7 cellular contexts compared by ENCODE assay signal in the genomic region with DNA sequence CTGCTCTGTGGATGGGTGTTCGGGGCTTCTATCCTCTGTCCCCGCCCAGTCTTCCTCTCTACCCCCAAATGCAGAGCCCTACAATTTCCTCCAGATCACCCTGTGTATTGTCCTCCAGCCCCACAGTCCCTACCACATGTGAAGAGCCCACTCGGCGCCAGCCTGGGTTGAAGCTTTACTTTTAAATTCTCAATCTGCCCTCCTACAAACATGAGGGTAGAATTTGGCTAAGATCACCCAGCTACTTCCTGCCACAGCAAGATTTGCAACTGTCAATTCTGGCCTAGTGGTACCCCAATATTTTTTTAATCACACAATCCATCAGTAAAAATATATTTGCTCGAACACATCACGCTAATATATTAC. TPM values are rescaled to one million over a fixed set of nuclear protein-coding genes. Genes with fewer than 3 reads are reported as not detected.
A peak's percentile ranks its signal among the peaks of the same experiment; 100 is the strongest.
DNase-seq lines count a peak whose midpoint lies in the region; TF ChIP-seq lines count a peak whose summit lies in the region.

No MANE protein-coding gene starts in this region.

- peaks cover 35% of the 10 kb centered on the region for H3K4me1 Mint-ChIP-seq in glutamatergic neuron (ENCODE audit: low read depth, unreplicated experiment)

- TF ChIP-seq EP300 in stomach (IDR thresholded peaks at IDR 0.05) = no peak

- intact Hi-C loops in stomach (cut with DNase I; ENCODE audit: low total_unique reads) = no loop called here

- no peaks in the 10 kb centered on the region for H3K9me2 ChIP-seq in GM23248 (ENCODE audit: insufficient read depth)
- H3K9me2 ChIP-seq in SU-DHL-6 (replicated peaks; ENCODE audit: insufficient read depth, low read length) = no peaks in the 10 kb centered on the region

- H2AFZ ChIP-seq in GM23248 (peak overlapping the region; percentile 68), SU-DHL-6 (ENCODE audit: low read depth, low read length, severe bottlenecking) (no peak overlapping the region)

- peaks cover 3% of the 10 kb centered on the region for H3K9me3 Mint-ChIP-seq in glutamatergic neuron (ENCODE audit: unreplicated experiment)

- H3K79me2 ChIP-seq in GM23248 (ENCODE audit: insufficient read depth) (peaks cover 65% of the 10 kb centered on the region), SU-DHL-6 (ENCODE audit: insufficient read depth, low read length) (peaks cover 92% of the 10 kb centered on the region)

- H3K4me2 ChIP-seq in GM23248 (ENCODE audit: unreplicated experiment) (peak overlapping the region; percentile 41), SU-DHL-6 (ENCODE audit: low read depth, low read length, poor library complexity, severe bottlenecking) (peak overlapping the region; percentile 95)

- H3K27ac Mint-ChIP-seq in glutamatergic neuron (ENCODE audit: unreplicated experiment) = peak overlapping the region; percentile 95

- no peaks in the 10 kb centered on the region for H4K20me1 ChIP-seq in GM23248 (ENCODE audit: insufficient read depth)
- H4K20me1 ChIP-seq in SU-DHL-6 (ENCODE audit: low read depth, low read length) = no peaks in the 10 kb centered on the region

- H3K36me3 Mint-ChIP-seq in glutamatergic neuron (ENCODE audit: unreplicated experiment) = no peaks in the 10 kb centered on the region

- H3K9ac ChIP-seq in GM23248 (peak overlapping the region; percentile 85), SU-DHL-6 (ENCODE audit: low read length) (peak overlapping the region; percentile 62)

- H3K27ac ChIP-seq in GM23248 (peak overlapping the region; percentile 87), SU-DHL-6 (ENCODE audit: low read depth, low read length) (peak overlapping the region; percentile 98), stomach (peak overlapping the region; percentile 43 to 93 (median 88))

- no peak for TF ChIP-seq CTCF in SU-DHL-6 (IDR thresholded peaks at IDR 0.05; ENCODE audit: insufficient read depth, low read length, poor library complexity, severe bottlenecking)
- no peak for TF ChIP-seq CTCF in glutamatergic neuron (IDR thresholded peaks at IDR 0.05; ENCODE audit: partially characterized antibody, unreplicated experiment)
- no peak for TF ChIP-seq CTCF in stomach (IDR thresholded peaks at IDR 0.05)
- no peak for TF ChIP-seq CTCF in GM10266 (IDR thresholded peaks at IDR 0.05; ENCODE audit: control insufficient read depth, insufficient read depth, low read depth, missing control alignments)

- no peak for TF ChIP-seq POLR2A in stomach (IDR thresholded peaks at IDR 0.05)

- H3K4me3 ChIP-seq in GM23248 = no peak overlapping the region
- H3K4me3 ChIP-seq in SU-DHL-6 (ENCODE audit: insufficient read depth, low read length, poor library complexity, severe bottlenecking) = peak overlapping the region; percentile 41
- peak overlapping the region in 3 of 4 donors; percentile 2 to 31 (median 25) for H3K4me3 ChIP-seq in stomach

- H3K36me3 ChIP-seq in GM23248 (ENCODE audit: low read depth) (peaks cover 7% of the 10 kb centered on the region; the same call in 1 of the 2 replicates), SU-DHL-6 (ENCODE audit: low read length) (peaks cover 4% of the 10 kb centered on the region; the same call in 1 of the 2 replicates), stomach (peaks cover 19 to 33% (median 27%) of the 10 kb centered on the region in 4 donors)

- in situ Hi-C loops in GM23248 (cut with MboI) = no loop called here

- 58 to 61% methylated on average over 6 of the region's 6 CpGs for WGBS in GM23248 (ENCODE audit: low coverage in 1 of 2, low lambda C conversion rate in 2 of 2, missing lambda C conversion rate in 2 of 2), 2 experiments
- WGBS in stomach, 5 donors = 55 to 78% (median 71%) methylated on average over 6 of the region's 6 CpGs

- H3K9me3 ChIP-seq in GM23248 (ENCODE audit: low read depth) (no peaks in the 10 kb centered on the region), SU-DHL-6 (ENCODE audit: insufficient read depth, low read length) (no peaks in the 10 kb centered on the region), stomach (no peaks in the 10 kb centered on the region)

- H3F3A ChIP-seq in GM23248 (ENCODE audit: insufficient read depth) (peaks cover 21% of the 10 kb centered on the region; the same call in 1 of the 2 replicates), SU-DHL-6 (ENCODE audit: insufficient read depth) (peaks cover 35% of the 10 kb centered on the region)

- peaks cover 1% of the 10 kb centered on the region for H3K27me3 Mint-ChIP-seq in glutamatergic neuron (ENCODE audit: unreplicated experiment)

- H3K27me3 ChIP-seq in GM23248 (replicated peaks; ENCODE audit: insufficient read depth) (no peaks in the 10 kb centered on the region), SU-DHL-6 (ENCODE audit: low read length) (no peaks in the 10 kb centered on the region), stomach (no peaks in the 10 kb centered on the region)

- H3K4me3 Mint-ChIP-seq in glutamatergic neuron (ENCODE audit: unreplicated experiment) = peak overlapping the region; percentile 57

- DNase-seq in GM23248 (no peak), glutamatergic neuron (no peak), stomach (no peak), NCI-H446 treated with DMSO at 0.1 percent for 48 hours (lab: John Stamatoyannopoulos, UW) (no peak), GM10266 (ENCODE audit: extremely low spot score) (no peak), COR-L47 (lab: John Stamatoyannopoulos, UW) (no peak)

- H3K4me1 ChIP-seq in GM23248 (ENCODE audit: insufficient read depth) = peaks cover 34% of the 10 kb centered on the region
- peaks cover 51 to 92% (median 68%) of the 10 kb centered on the region in 4 donors for H3K4me1 ChIP-seq in stomach

RNA-seq across cellular contexts. Expression of gene AKNA, which starts 3.9 kb away (rescaled TPM):
- 6.6 and 8.1 TPM in 2 replicates for total RNA-seq in GM23248 (2014; rRNA removed; shearing (Covaris generic))
- 1.8 and 1.9 TPM in 2 replicates for polyA plus RNA-seq in GM23248 (2016; fragmentation: Nextera tagmentation; extraction: Ambion mirVana)
- 32.6 TPM for total RNA-seq in glutamatergic neuron (ENCODE audit: unreplicated experiment)
- 10 to 100 TPM; 13.4 to 85.8 (median 31.0) TPM for total RNA-seq in stomach
- polyA plus RNA-seq in stomach = 10 to 100 TPM; 12.2 to 13.6 (median 12.3) TPM

RNA-seq across cellular contexts. Expression of gene ORM2, which starts 54.2 kb away (rescaled TPM):
- total RNA-seq in GM23248 (2014; rRNA removed; shearing (Covaris generic)) = not detected in 2 replicates
- polyA plus RNA-seq in GM23248 (2016; fragmentation: Nextera tagmentation; extraction: Ambion mirVana) (not detected in 2 replicates), stomach (10 to 100 TPM in 1 of 3 donors, 1 to 10 TPM in 1, not detected in 1; 4.9 to 17.1 TPM)
- total RNA-seq in glutamatergic neuron (ENCODE audit: unreplicated experiment) (not detected), stomach (1 to 10 TPM in 2 of 5 donors, not detected in 3; 1.2 to 2.0 TPM)
